In genomic region chr2:234947556-234947955, GRCh38 we compare ENCODE assay signal across 34 cellular contexts. TPM values are rescaled to one million over a fixed set of nuclear protein-coding genes. Genes with fewer than 3 reads are reported as not detected.
"Had no signal": no experiment of that assay in that cellular context is flagged by ENCODE, and none has a peak within 500 bp of the region (broad histone marks: within the 10 kb centered on the region; RNA-seq: fewer than 3 reads in every experiment).

No MANE protein-coding gene starts in this region.

- H3K9me3 Mint-ChIP-seq: activated CD4-positive, alpha-beta memory T cell treated with anti-CD3 and anti-CD28 coated beads, Interleukin-2, amount 10 ng/mL, durations not matched to agents 7 days and 5 days; activated naive CD4-positive, alpha-beta T cell treated with anti-CD3 and anti-CD28 coated beads, Interleukin-2, amount 10 ng/mL, durations not matched to agents 7 days and 5 days had no signal

- ATAC-seq: activated CD8-positive, alpha-beta memory T cell treated with anti-CD3 and anti-CD28 coated beads, Interleukin-2, amount 10 ng/mL, durations not matched to agents 7 days and 5 days; activated naive CD8-positive, alpha-beta T cell treated with anti-CD3 and anti-CD28 coated beads, Interleukin-2, amount 50 U/mL, for 24 hours; Right ventricle myocardium inferior had no signal

- H3K27me3 ChIP-seq: brain microvascular endothelial cell, MG63, Peyer's patch, SJCRH30 had no signal

- H3K27ac ChIP-seq: brain microvascular endothelial cell, Peyer's patch, RWPE1, SJCRH30, SK-N-MC, WERI-Rb-1 had no signal

- H3K4me3 Mint-ChIP-seq: activated CD4-positive, alpha-beta memory T cell treated with anti-CD3 and anti-CD28 coated beads, Interleukin-2, amount 10 ng/mL, durations not matched to agents 7 days and 5 days; activated CD8-positive, alpha-beta memory T cell treated with anti-CD3 and anti-CD28 coated beads, Interleukin-2, amount 10 ng/mL, durations not matched to agents 7 days and 5 days; activated naive CD4-positive, alpha-beta T cell treated with anti-CD3 and anti-CD28 coated beads, Interleukin-2, amount 10 ng/mL, durations not matched to agents 7 days and 5 days; activated naive CD8-positive, alpha-beta T cell; activated naive CD8-positive, alpha-beta T cell treated with anti-CD3 and anti-CD28 coated beads, Interleukin-2, amount 50 U/mL, for 24 hours had no signal

- H3K36me3 ChIP-seq: brain microvascular endothelial cell, MG63, Peyer's patch, SJCRH30 had no signal

- H3K27ac Mint-ChIP-seq: activated CD4-positive, alpha-beta memory T cell treated with anti-CD3 and anti-CD28 coated beads, Interleukin-2, amount 10 ng/mL, durations not matched to agents 7 days and 5 days; activated CD8-positive, alpha-beta memory T cell treated with anti-CD3 and anti-CD28 coated beads, Interleukin-2, amount 10 ng/mL, durations not matched to agents 7 days and 5 days; activated naive CD4-positive, alpha-beta T cell treated with anti-CD3 and anti-CD28 coated beads, Interleukin-2, amount 10 ng/mL, durations not matched to agents 7 days and 5 days; activated naive CD8-positive, alpha-beta T cell; activated naive CD8-positive, alpha-beta T cell treated with anti-CD3 and anti-CD28 coated beads, Interleukin-2, amount 50 U/mL, for 24 hours had no signal

- H3K9me3 ChIP-seq: Peyer's patch had no signal

- H3K4me3 ChIP-seq: MG63, Peyer's patch, SJCRH30, SK-N-MC had no signal

- H3K36me3 Mint-ChIP-seq: activated CD8-positive, alpha-beta memory T cell treated with anti-CD3 and anti-CD28 coated beads, Interleukin-2, amount 10 ng/mL, durations not matched to agents 7 days and 5 days; activated naive CD4-positive, alpha-beta T cell treated with anti-CD3 and anti-CD28 coated beads, Interleukin-2, amount 10 ng/mL, durations not matched to agents 7 days and 5 days; activated naive CD8-positive, alpha-beta T cell had no signal

- DNase-seq: activated CD4-positive, alpha-beta memory T cell treated with anti-CD3 and anti-CD28 coated beads, Interleukin-2, amount 10 ng/mL, durations not matched to agents 7 days and 5 days; activated CD4-positive, alpha-beta T cell treated with anti-CD3 and anti-CD28 coated beads for 1 hour; activated CD4-positive, alpha-beta T cell treated with anti-CD3 and anti-CD28 coated beads for 48 hours; activated CD4-positive, CD25-positive, alpha-beta regulatory T cell; activated CD8-positive, alpha-beta memory T cell treated with anti-CD3 and anti-CD28 coated beads for 24 hours; activated CD8-positive, alpha-beta memory T cell treated with anti-CD3 and anti-CD28 coated beads, Interleukin-2, amount 10 ng/mL, durations not matched to agents 7 days and 5 days; activated CD8-positive, alpha-beta memory T cell treated with anti-CD3 and anti-CD28 coated beads, Interleukin-2, amount 50 U/mL, for 48 hours; activated effector memory CD4-positive, alpha-beta T cell treated with Interleukin-2 at 50 U/mL for 16 hours; activated naive CD4-positive, alpha-beta T cell treated with anti-CD3 and anti-CD28 coated beads, Interleukin-2, amount 10 ng/mL, durations not matched to agents 7 days and 5 days; activated naive CD8-positive, alpha-beta T cell treated with anti-CD3 and anti-CD28 coated beads, Interleukin-2, amount 50 U/mL, for 24 hours; activated T-cell treated with anti-CD3 and anti-CD28 coated beads, Interleukin-2, amount 50 U/mL, for 48 hours; aorta; brain microvascular endothelial cell; Kasumi-1; KG1; MG63; NCI-H1048; NCI-H1105 treated with DMSO at 0.1 percent for 48 hours; NCI-H1436; NCI-H1694; NCI-H1930; NCI-H2081 treated with DMSO at 0.1 percent for 48 hours; NCI-H226; NCI-H446 treated with DMSO at 0.1 percent for 48 hours; NCI-H524 treated with DMSO at 0.1 percent for 48 hours; SJCRH30; T1000; WERI-Rb-1 had no signal

RNA-seq across cellular contexts. Expression of gene SH3BP4, which starts 4.3 kb away (rescaled TPM):
- total RNA-seq: T-helper 2 cell treated with Interferon-gamma antibody and Interleukin-4, amounts not matched to agents 100 ng/mL and 5 ng/mL, for 36 hours had no signal
